11 cellular contexts compared by ENCODE assay signal in the genomic region with DNA sequence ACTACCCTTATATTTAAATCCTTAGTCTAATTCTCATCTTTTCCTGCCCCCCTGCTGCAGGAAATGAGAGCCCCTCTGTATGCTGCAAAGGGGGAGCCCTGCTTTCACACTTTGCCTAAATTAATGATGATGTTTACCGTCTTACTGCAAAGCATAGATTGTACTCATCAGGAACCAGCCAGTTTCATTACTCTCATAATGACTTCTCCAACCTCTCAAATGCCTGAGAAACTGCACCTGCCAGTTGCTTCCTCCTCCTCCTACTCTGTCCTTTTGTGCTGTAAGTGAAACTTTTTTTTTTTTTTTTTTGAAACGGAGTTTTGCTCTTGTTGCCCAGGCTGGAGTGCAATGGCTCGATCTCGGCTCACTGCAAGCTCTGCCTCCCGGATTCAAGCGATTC.
DNase-seq lines count a peak whose midpoint lies in the region; ATAC-seq and TF ChIP-seq lines count a peak whose summit lies in the region.
"Had no signal": no experiment of that assay in that cellular context is flagged by ENCODE, and none has a peak within 500 bp of the region (broad histone marks: within the 10 kb centered on the region; RNA-seq: fewer than 3 reads in every experiment).

No MANE protein-coding gene starts in this region.

- no peak for TF ChIP-seq CTCF in GM10266 (IDR thresholded peaks at IDR 0.05; ENCODE audit: control insufficient read depth, insufficient read depth, low read depth, missing control alignments)

- POLR2A ChIA-PET in CD4-positive, alpha-beta memory T cell (lab: Charles Lee; ENCODE audit: partially characterized antibody), result no interaction called here
- POLR2A ChIA-PET in activated CD4-positive, alpha-beta memory T cell treated with anti-CD3 and anti-CD28 coated beads for 36 hours (lab: Charles Lee), result no interaction called here

- intact Hi-C loops in CD4-positive, alpha-beta memory T cell (cut with micrococcal nuclease), result no loop called here
- intact Hi-C loops in activated CD4-positive, alpha-beta memory T cell treated with anti-CD3 and anti-CD28 coated beads for 36 hours (cut with micrococcal nuclease), result loop anchor here (1.0 kb wide), 1 partner anchor 31 kb away; no protein-coding TSS in a partner anchor

- H3K36me3 Mint-ChIP-seq in CD4-positive, alpha-beta memory T cell, result no peaks in the 10 kb centered on the region
- H3K36me3 Mint-ChIP-seq in activated CD4-positive, alpha-beta memory T cell treated with anti-CD3 and anti-CD28 coated beads for 36 hours, result no peaks in the 10 kb centered on the region

- CTCF ChIA-PET in CD4-positive, alpha-beta memory T cell (lab: Charles Lee; ENCODE audit: partially characterized antibody), result no interaction called here
- CTCF ChIA-PET in activated CD4-positive, alpha-beta memory T cell treated with anti-CD3 and anti-CD28 coated beads for 36 hours (lab: Charles Lee), result no interaction called here

- H3K9me3 ChIP-seq in CD4-positive, alpha-beta memory T cell (ENCODE audit: control insufficient read depth in 1 of 2, low read length in 2 of 2), result no peaks in the 10 kb centered on the region

- peak overlapping the region in 6 of 8 donors; percentile 15 to 69 (median 56) for H3K4me3 Mint-ChIP-seq in CD4-positive, alpha-beta memory T cell
- no peak overlapping the region for H3K4me3 Mint-ChIP-seq in activated CD4-positive, alpha-beta memory T cell treated with anti-CD3 and anti-CD28 coated beads for 36 hours

- H3K27ac Mint-ChIP-seq in CD4-positive, alpha-beta memory T cell, result no peak overlapping the region
- H3K27ac Mint-ChIP-seq in activated CD4-positive, alpha-beta memory T cell treated with anti-CD3 and anti-CD28 coated beads for 36 hours, result peak overlapping the region; percentile 65

- H3K27ac ChIP-seq in CD4-positive, alpha-beta memory T cell (ENCODE audit: low read depth, low read length), result no peak overlapping the region
- H3K27ac ChIP-seq: KMS-11 had no signal

- H3K27me3 ChIP-seq in CD4-positive, alpha-beta memory T cell (ENCODE audit: insufficient read depth, low read length), result no peaks in the 10 kb centered on the region

- H3K4me1 ChIP-seq in CD4-positive, alpha-beta memory T cell (ENCODE audit: insufficient read depth, low read length), result no peaks in the 10 kb centered on the region

- H3K4me3 ChIP-seq in CD4-positive, alpha-beta memory T cell (ENCODE audit: low read length in 2 of 2), result no peak overlapping the region

- H3K4me1 Mint-ChIP-seq in CD4-positive, alpha-beta memory T cell, result peaks cover 3 to 17% (median 14%) of the 10 kb centered on the region in 4 donors
- H3K4me1 Mint-ChIP-seq in activated CD4-positive, alpha-beta memory T cell treated with anti-CD3 and anti-CD28 coated beads for 36 hours (ENCODE audit: low read depth), result peaks cover 36% of the 10 kb centered on the region

- DNase-seq in CD4-positive, alpha-beta memory T cell, result no peak
- peak; percentile 40 for DNase-seq in activated CD4-positive, alpha-beta memory T cell treated with anti-CD3 and anti-CD28 coated beads for 36 hours
- DNase-seq in DMS79 treated with DMSO at 0.1 percent for 48 hours (lab: John Stamatoyannopoulos, UW) (no peak), NCI-H82 (lab: John Stamatoyannopoulos, UW) (no peak), amniotic stem cell (lab: John Stamatoyannopoulos, UW) (no peak), GM10266 (ENCODE audit: extremely low spot score) (no peak)
- DNase-seq: cortex of kidney, mesenchymal stem cell had no signal

- no peaks in the 10 kb centered on the region for H3K9me3 Mint-ChIP-seq in CD4-positive, alpha-beta memory T cell
- H3K9me3 Mint-ChIP-seq in activated CD4-positive, alpha-beta memory T cell treated with anti-CD3 and anti-CD28 coated beads for 36 hours, result no peaks in the 10 kb centered on the region

- peak; percentile 83 for ATAC-seq in GM19452 (IDR thresholded peaks at IDR 0.05; ENCODE audit: unreplicated experiment)
- peak; percentile 87 for ATAC-seq in HG03103 (IDR thresholded peaks at IDR 0.05; ENCODE audit: low read depth, unreplicated experiment)

- peaks cover 1 to 2% of the 10 kb centered on the region in 2 donors for H3K27me3 Mint-ChIP-seq in CD4-positive, alpha-beta memory T cell
- peaks cover 21% of the 10 kb centered on the region for H3K27me3 Mint-ChIP-seq in activated CD4-positive, alpha-beta memory T cell treated with anti-CD3 and anti-CD28 coated beads for 36 hours

- no peaks in the 10 kb centered on the region for H3K36me3 ChIP-seq in CD4-positive, alpha-beta memory T cell (ENCODE audit: insufficient read depth, low read length)
